22 cellular contexts compared by ENCODE assay signal in genomic region chr16:57637965-57638364, GRCh38. TPM values are rescaled to one million over a fixed set of nuclear protein-coding genes. Genes with fewer than 3 reads are reported as not detected.
DNase-seq lines count a peak whose midpoint lies in the region; ATAC-seq and TF ChIP-seq lines count a peak whose summit lies in the region.
"Had no signal": no experiment of that assay in that cellular context is flagged by ENCODE, and none has a peak within 500 bp of the region (broad histone marks: within the 10 kb centered on the region; RNA-seq: fewer than 3 reads in every experiment).

No MANE protein-coding gene starts in this region.

- H3K27me3 ChIP-seq in right atrium auricular region (no peaks in the 10 kb centered on the region), left lung (peaks cover 0 to 5% of the 10 kb centered on the region in 2 donors), psoas muscle (ENCODE audit: insufficient read depth in 3 of 3, low read length in 2 of 3) (peaks cover 0 to 7% (median 0%) of the 10 kb centered on the region in 3 donors), vagina (no peaks in the 10 kb centered on the region)
- H3K27me3 ChIP-seq: foreskin keratinocyte had no signal

- intact Hi-C loops in Right ventricle myocardium inferior (cut with DNase I) (loop anchor here (1.0 kb wide), 1 partner anchor 8 kb away; no protein-coding TSS in a partner anchor), left lung (cut with DNase I) (no loop called here), psoas muscle (cut with DNase I) (no loop called here), vagina (cut with DNase I) (no loop called here)

- peak overlapping the region; percentile 54 to 66 for H3K27ac ChIP-seq in right atrium auricular region
- H3K27ac ChIP-seq in left lung: peak overlapping the region; percentile 44 to 53
- peak overlapping the region; percentile 54 for H3K27ac ChIP-seq in psoas muscle
- H3K27ac ChIP-seq in vagina: peak overlapping the region; percentile 26
- H3K27ac ChIP-seq: foreskin keratinocyte had no signal

- ATAC-seq in Right ventricle myocardium inferior (no peak), left lung (no peak), psoas muscle (no peak)
- ATAC-seq: CD8-positive, alpha-beta T cell; foreskin keratinocyte; T-helper 17 cell had no signal

- DNase-seq in right atrium auricular region (ENCODE audit: low spot score) (no peak), Right ventricle myocardium inferior (ENCODE audit: missing footprints) (no peak), left lung (no peak), psoas muscle (no peak), vagina (ENCODE audit: extremely low spot score in 2 of 2) (no peak), mesothelial cell of epicardium (ENCODE audit: low spot score in 2 of 2, unreplicated experiment in 2 of 2) (no peak), NCI-H146 treated with DMSO at 0.1 percent for 48 hours (lab: John Stamatoyannopoulos, UW; ENCODE audit: unreplicated experiment) (no peak), T-helper 1 cell (no peak)
- DNase-seq: activated CD4-positive, CD25-positive, alpha-beta regulatory T cell; activated CD8-positive, alpha-beta memory T cell treated with anti-CD3 and anti-CD28 coated beads, Interleukin-2, amount 50 U/mL, for 48 hours; activated naive CD4-positive, alpha-beta T cell treated with Interleukin-2 at 50 U/mL for 16 hours; CD8-positive, alpha-beta T cell; foreskin keratinocyte; Karpas-422; NCI-H1417 treated with DMSO at 0.1 percent for 48 hours; NCI-H2227 treated with DMSO at 0.1 percent for 48 hours; SHP77; T-helper 17 cell; trophoblast cell had no signal

- H3K36me3 ChIP-seq in right atrium auricular region (no peaks in the 10 kb centered on the region), left lung (no peaks in the 10 kb centered on the region), psoas muscle (ENCODE audit: insufficient read depth in 1 of 2, low read depth in 1 of 2) (no peaks in the 10 kb centered on the region), vagina (no peaks in the 10 kb centered on the region)

- H3K9me3 Mint-ChIP-seq in mesothelial cell of epicardium: no peaks in the 10 kb centered on the region
- H3K9me3 Mint-ChIP-seq: CD8-positive, alpha-beta T cell had no signal

- no peaks in the 10 kb centered on the region for H3K9me3 ChIP-seq in right atrium auricular region
- H3K9me3 ChIP-seq in left lung: no peaks in the 10 kb centered on the region
- no peaks in the 10 kb centered on the region for H3K9me3 ChIP-seq in psoas muscle
- no peaks in the 10 kb centered on the region for H3K9me3 ChIP-seq in vagina

- no peak for TF ChIP-seq POLR2A in vagina (IDR thresholded peaks at IDR 0.05)

- H3K27me3 Mint-ChIP-seq in mesothelial cell of epicardium (ENCODE audit: low read depth): no peaks in the 10 kb centered on the region

- TF ChIP-seq CTCF in right atrium auricular region (IDR thresholded peaks at IDR 0.05) (no peak), left lung (IDR thresholded peaks at IDR 0.05) (no peak), psoas muscle (IDR thresholded peaks at IDR 0.05) (no peak), vagina (IDR thresholded peaks at IDR 0.05) (no peak), mesothelial cell of epicardium (IDR thresholded peaks at IDR 0.05; ENCODE audit: unreplicated experiment) (no peak)

- H3K4me1 Mint-ChIP-seq in mesothelial cell of epicardium: peaks cover 22% of the 10 kb centered on the region
- H3K4me1 Mint-ChIP-seq: T-helper 17 cell had no signal

- H3K4me3 Mint-ChIP-seq in mesothelial cell of epicardium: no peak overlapping the region
- H3K4me3 Mint-ChIP-seq: CD8-positive, alpha-beta T cell; T-helper 17 cell had no signal

- H3K27ac Mint-ChIP-seq in mesothelial cell of epicardium: no peak overlapping the region
- H3K27ac Mint-ChIP-seq: CD8-positive, alpha-beta T cell; T-helper 17 cell had no signal

- H3K4me3 ChIP-seq in right atrium auricular region: no peak overlapping the region
- no peak overlapping the region for H3K4me3 ChIP-seq in left lung
- H3K4me3 ChIP-seq in psoas muscle: no peak overlapping the region
- H3K4me3 ChIP-seq in vagina: no peak overlapping the region

- peaks cover 0 to 68% of the 10 kb centered on the region in 2 donors for H3K4me1 ChIP-seq in right atrium auricular region
- peaks cover 1 to 71% of the 10 kb centered on the region in 2 donors for H3K4me1 ChIP-seq in left lung
- no peaks in the 10 kb centered on the region for H3K4me1 ChIP-seq in psoas muscle
- peaks cover 45% of the 10 kb centered on the region for H3K4me1 ChIP-seq in vagina

- 54 to 55% (median 55%) methylated on average over 6 of the region's 6 CpGs for WGBS in psoas muscle, 3 donors

- no peaks in the 10 kb centered on the region for H3K36me3 Mint-ChIP-seq in mesothelial cell of epicardium
- H3K36me3 Mint-ChIP-seq: CD8-positive, alpha-beta T cell had no signal

RNA-seq across cellular contexts. Expression of gene ADGRG1, which starts 9.5 kb away (rescaled TPM):
- 10 to 100 TPM; 12.6 to 25.5 TPM for total RNA-seq in right atrium auricular region
- 23.1 TPM for total RNA-seq in Right ventricle myocardium inferior
- 10 to 100 TPM; 53.2 to 78.4 TPM for total RNA-seq in left lung
- total RNA-seq in psoas muscle: 10 to 100 TPM; 14.2 to 19.4 (median 15.7) TPM
- polyA plus RNA-seq in psoas muscle: 10 to 100 TPM in 1 of 3 donors, 1 to 10 TPM in 2; 5.3 to 10.4 (median 7.4) TPM
- 97.7 TPM for total RNA-seq in vagina
- 65.8 to 67.1 TPM (median 66.9 TPM) in 3 replicates for total RNA-seq in mesothelial cell of epicardium

RNA-seq across cellular contexts. Expression of gene ADGRG3, which starts 30.1 kb away (rescaled TPM):
- total RNA-seq in right atrium auricular region: 1 to 10 TPM in 1 of 2 donors, under 1 TPM in 1; 0.75 to 1.0 TPM
- 0.87 TPM for total RNA-seq in Right ventricle myocardium inferior
- total RNA-seq in left lung: 10 to 100 TPM in 1 of 2 donors, 1 to 10 TPM in 1; 1.1 to 29.8 TPM
- under 1 TPM; 0.19 to 0.57 (median 0.31) TPM for total RNA-seq in psoas muscle
- under 1 TPM; 0.16 to 0.37 (median 0.31) TPM for polyA plus RNA-seq in psoas muscle
- 10.3 TPM for total RNA-seq in vagina
- 0.38 TPM in 1 of 3 replicates, not detected in the others for total RNA-seq in mesothelial cell of epicardium
- total RNA-seq: A673, Daoy, foreskin keratinocyte, pulmonary artery endothelial cell had no signal
- polyA plus RNA-seq: foreskin keratinocyte had no signal

RNA-seq across cellular contexts. Expression of gene DRC7, which starts 56.6 kb away (rescaled TPM):
- not detected for total RNA-seq in right atrium auricular region
- total RNA-seq in Right ventricle myocardium inferior: not detected
- total RNA-seq in left lung: 1 to 10 TPM in 1 of 2 donors, under 1 TPM in 1; 0.52 to 3.8 TPM
- total RNA-seq in psoas muscle: not detected
- not detected for polyA plus RNA-seq in psoas muscle
- total RNA-seq in vagina: not detected
- total RNA-seq in mesothelial cell of epicardium: 0.43 to 0.47 TPM in 2 of 3 replicates, not detected in the other
- total RNA-seq: A673; CD8-positive, alpha-beta T cell; Daoy; foreskin keratinocyte had no signal
- polyA plus RNA-seq: foreskin keratinocyte had no signal
